In the genomic region with DNA sequence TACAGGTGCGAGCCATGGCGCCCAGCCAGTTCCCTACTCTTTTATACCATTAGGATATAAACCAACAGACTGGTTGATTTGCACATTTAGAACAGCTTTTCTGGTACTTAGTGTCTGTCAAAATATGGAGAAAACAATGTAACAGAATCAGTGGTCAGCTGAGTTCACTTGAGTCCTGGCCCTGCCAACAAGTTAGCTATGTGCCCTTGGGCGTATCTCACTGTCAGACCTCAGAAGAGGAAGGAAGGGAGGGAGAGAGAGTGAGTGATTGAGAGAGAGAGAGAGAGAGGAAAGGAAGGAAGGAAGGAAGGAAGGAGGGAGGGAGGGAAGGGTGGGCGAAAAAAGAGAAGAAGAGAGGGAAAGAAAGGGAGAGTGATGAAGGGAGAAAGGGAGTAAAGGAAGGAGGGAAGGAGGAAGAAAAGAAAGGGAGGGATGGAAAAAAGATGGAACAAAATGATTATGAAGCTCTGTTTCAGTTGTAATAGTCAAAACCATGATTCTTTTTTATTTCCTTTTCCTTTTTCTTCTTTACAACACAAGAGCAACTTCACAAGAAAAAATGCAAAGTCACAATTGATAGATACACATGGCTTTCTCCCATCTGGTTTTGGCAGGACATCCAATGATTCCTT, we compare ENCODE assay signal across 17 cellular contexts.
"Had no signal": no experiment of that assay in that cellular context is flagged by ENCODE, and none has a peak within 500 bp of the region (broad histone marks: within the 10 kb centered on the region; RNA-seq: fewer than 3 reads in every experiment).

No MANE protein-coding gene starts in this region.

- H3K9me3 ChIP-seq: psoas muscle, sigmoid colon had no signal

- H3K9me3 Mint-ChIP-seq: activated T-helper 17 cell treated with anti-CD3 and anti-CD28 coated beads, Interleukin-2, amount 50 U/mL, for 72 hours; dendritic cell treated with granulocyte-macrophage colony-stimulating factor and Interleukin-4, amounts not matched to agents 40 ng/mL and 50 ng/mL, for 4 days; stimulated activated naive CD8-positive, alpha-beta T cell treated with anti-CD3 and anti-CD28 coated beads, Interleukin-15, amount 100 ng/mL, for 72 hours had no signal

- H3K4me3 Mint-ChIP-seq: activated T-helper 17 cell treated with anti-CD3 and anti-CD28 coated beads, Interleukin-2, amount 50 U/mL, for 72 hours; dendritic cell treated with granulocyte-macrophage colony-stimulating factor and Interleukin-4, amounts not matched to agents 40 ng/mL and 50 ng/mL, for 4 days; neural crest cell; stimulated activated naive CD8-positive, alpha-beta T cell treated with anti-CD3 and anti-CD28 coated beads, Interleukin-15, amount 100 ng/mL, for 72 hours had no signal

- ATAC-seq: activated CD4-positive, CD25-positive, alpha-beta regulatory T cell treated with anti-CD3 and anti-CD28 coated beads, Interleukin-2, amount 50 U/mL, for 24 hours; activated T-helper 17 cell treated with anti-CD3 and anti-CD28 coated beads, Interleukin-2, amount 50 U/mL, for 72 hours; left colon; psoas muscle; stimulated activated naive CD8-positive, alpha-beta T cell treated with anti-CD3 and anti-CD28 coated beads, Interleukin-15, amount 100 ng/mL, for 72 hours had no signal

- H3K27ac ChIP-seq: epithelial cell of prostate, psoas muscle, sigmoid colon, spleen had no signal

- H3K4me1 Mint-ChIP-seq: activated T-helper 17 cell treated with anti-CD3 and anti-CD28 coated beads, Interleukin-2, amount 50 U/mL, for 72 hours; neural crest cell; stimulated activated naive CD8-positive, alpha-beta T cell treated with anti-CD3 and anti-CD28 coated beads, Interleukin-15, amount 100 ng/mL, for 72 hours had no signal

- H3K4me1 ChIP-seq: psoas muscle, sigmoid colon, spleen had no signal

- H3K27ac Mint-ChIP-seq: activated T-helper 17 cell treated with anti-CD3 and anti-CD28 coated beads, Interleukin-2, amount 50 U/mL, for 72 hours; dendritic cell treated with granulocyte-macrophage colony-stimulating factor and Interleukin-4, amounts not matched to agents 40 ng/mL and 50 ng/mL, for 4 days; stimulated activated naive CD8-positive, alpha-beta T cell treated with anti-CD3 and anti-CD28 coated beads, Interleukin-15, amount 100 ng/mL, for 72 hours had no signal

- DNase-seq: activated CD4-positive, alpha-beta T cell treated with anti-CD3 and anti-CD28 coated beads, Interleukin-2, amount 50 U/mL, for 4 hours; activated naive CD4-positive, alpha-beta T cell treated with Interleukin-2 at 50 U/mL for 16 hours; activated T-cell treated with anti-CD3 and anti-CD28 coated beads for 4 hours; aorta; cerebellar nuclear complex; left colon; midbrain; psoas muscle; sigmoid colon; spleen; stimulated activated naive CD8-positive, alpha-beta T cell treated with anti-CD3 and anti-CD28 coated beads, Interleukin-15, amount 100 ng/mL, for 72 hours had no signal

- H3K27me3 ChIP-seq: sigmoid colon had no signal

- H3K4me3 ChIP-seq: lung, psoas muscle, sigmoid colon, spleen had no signal

- H3K36me3 ChIP-seq: sigmoid colon, spleen had no signal
